ENCODE assay signal across 8 cellular contexts in the genomic region with DNA sequence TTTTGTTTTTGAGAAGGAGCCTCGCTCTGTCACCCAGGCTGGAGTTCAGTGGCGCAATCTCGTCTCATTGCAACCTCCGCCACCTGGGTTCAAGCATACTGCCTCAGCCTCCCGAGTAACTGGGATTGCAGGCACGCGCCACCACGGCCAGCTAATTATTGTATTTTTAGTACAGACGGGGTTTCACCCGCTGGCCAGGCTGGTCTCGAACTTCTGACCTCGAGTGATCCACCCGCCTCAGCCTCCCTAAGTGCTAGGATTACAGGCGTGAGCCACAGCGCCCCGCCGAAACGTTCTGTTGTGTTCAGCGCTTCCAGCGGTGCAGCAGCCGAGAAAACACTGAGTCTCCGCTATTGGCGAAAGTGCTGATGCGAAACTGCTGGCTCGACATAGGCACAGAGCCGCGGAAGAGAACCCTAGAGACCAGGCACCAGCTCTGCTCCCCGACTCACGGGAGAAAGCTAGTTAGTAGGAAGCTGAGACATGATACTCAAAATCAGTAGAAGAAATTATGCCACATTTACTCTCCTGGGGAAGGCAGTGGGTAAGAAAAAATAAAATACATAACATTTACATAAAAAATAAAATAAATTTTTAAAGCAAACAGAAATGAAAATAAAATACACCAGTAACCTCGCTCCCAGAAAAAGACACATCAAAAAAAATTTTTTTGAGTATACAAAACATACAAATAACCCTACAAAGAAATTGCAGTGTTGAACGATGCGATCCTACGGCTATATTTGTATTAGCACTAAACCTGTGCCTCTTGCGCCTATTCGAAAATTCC. TPM values are rescaled to one million over a fixed set of nuclear protein-coding genes. Genes with fewer than 3 reads are reported as not detected.
DNase-seq lines count a peak whose midpoint lies in the region; ATAC-seq and TF ChIP-seq lines count a peak whose summit lies in the region.

No MANE protein-coding gene starts in this region.

- ATAC-seq in HG02798 (IDR thresholded peaks at IDR 0.05; ENCODE audit: poor library complexity, unreplicated experiment) (peak; percentile 56), left ventricle myocardium superior (peak; percentile 89), aorta (ENCODE audit: low FRiP score) (peak; percentile 93)

- H3K27ac ChIP-seq in rectal smooth muscle tissue (ENCODE audit: low read depth, low read length), result peak overlapping the region; percentile 73
- peak overlapping the region in 1 of 2 donors; percentile 25 for H3K27ac ChIP-seq in aorta (ENCODE audit: low read depth in 1 of 2, low read length in 2 of 2)

- no peaks in the 10 kb centered on the region for H3K36me3 ChIP-seq in adipocyte (ENCODE audit: control insufficient read depth, insufficient read depth, low read length, severe bottlenecking)
- H3K36me3 ChIP-seq in rectal smooth muscle tissue (ENCODE audit: control insufficient read depth, insufficient read depth, low read length), result no peaks in the 10 kb centered on the region
- no peaks in the 10 kb centered on the region for H3K36me3 ChIP-seq in aorta (ENCODE audit: control insufficient read depth in 1 of 2, insufficient read depth in 2 of 2, low read length in 1 of 2)

- peaks cover 8% of the 10 kb centered on the region for H3K4me1 ChIP-seq in adipocyte (ENCODE audit: control insufficient read depth, insufficient read depth, low read length)
- H3K4me1 ChIP-seq in rectal smooth muscle tissue (ENCODE audit: control insufficient read depth, insufficient read depth, low read length), result no peaks in the 10 kb centered on the region
- no peaks in the 10 kb centered on the region for H3K4me1 ChIP-seq in aorta (ENCODE audit: control insufficient read depth in 1 of 2, insufficient read depth in 2 of 2, low read length in 2 of 2)

- H3K4me3 ChIP-seq in adipocyte (ENCODE audit: low read length) (peak overlapping the region; percentile 89), rectal smooth muscle tissue (ENCODE audit: low read length) (peak overlapping the region; percentile 80), aorta (ENCODE audit: low read length in 2 of 2) (peak overlapping the region; percentile 32 to 61)

- intact Hi-C loops in left ventricle myocardium superior (cut with micrococcal nuclease), result no loop called here
- intact Hi-C loops in aorta (cut with DNase I), result loop anchor here (2.0 kb wide), 2 partner anchors 14 to 56 kb away; no protein-coding TSS in a partner anchor

- DNase-seq in NCI-H146 (lab: John Stamatoyannopoulos, UW), result peak; percentile 85
- peak; percentile 92 for DNase-seq in SW480 (ENCODE audit: low spot score)
- peak; percentile 55 for DNase-seq in adipocyte (ENCODE audit: low read depth)
- peak; percentile 87 for DNase-seq in left ventricle myocardium superior
- DNase-seq in aorta, result peak; percentile 92

- WGBS in aorta, 2 donors, result 16 to 17% methylated on average over 35 of the region's 35 CpGs

- H3K27me3 ChIP-seq in adipocyte (replicated peaks; ENCODE audit: control insufficient read depth, insufficient read depth, low read length), result no peaks in the 10 kb centered on the region
- H3K27me3 ChIP-seq in rectal smooth muscle tissue (ENCODE audit: control insufficient read depth, insufficient read depth, low read length), result peaks cover 7% of the 10 kb centered on the region
- H3K27me3 ChIP-seq in aorta (ENCODE audit: control insufficient read depth in 1 of 2, insufficient read depth in 2 of 2, low read length in 1 of 2), result no peaks in the 10 kb centered on the region

- TF ChIP-seq CTCF in GM12872 (IDR thresholded peaks at IDR 0.05; ENCODE audit: insufficient read depth, low read depth, low read length), result peak; percentile 32; the same call in 1 of the 3 replicates

- no peaks in the 10 kb centered on the region for H3K9me3 ChIP-seq in adipocyte (ENCODE audit: control insufficient read depth, low read length)
- peaks cover 1% of the 10 kb centered on the region for H3K9me3 ChIP-seq in aorta (ENCODE audit: control insufficient read depth, low read length)

- H3K9ac ChIP-seq in adipocyte (ENCODE audit: low read length) (peak overlapping the region; percentile 96), rectal smooth muscle tissue (ENCODE audit: low read length) (peak overlapping the region; percentile 16)

RNA-seq across cellular contexts. Expression of a gene that starts 31.6 kb away (rescaled TPM):
- total RNA-seq in left ventricle myocardium superior (1.2 TPM), aorta (1 to 10 TPM; 2.7 to 6.4 TPM)
- 1 to 10 TPM in 1 of 2 donors, under 1 TPM in 1; 0.38 to 3.6 TPM for polyA plus RNA-seq in aorta
